Comparison of ENCODE assay signal across 1 cellular context in genomic region chr9:112174965-112175795, GRCh38.
TF ChIP-seq lines count a peak whose summit lies in the region.

TSS of gene SUSD1 (minus strand) at chr9:112175297. CDS start at chr9:112175235, 62 bp downstream.

TF ChIP-seq in K562, 482 proteins besides CTCF, POLR2A, EP300 and RAD21 (continued from another document and continues in another):
- TF ChIP-seq, protein P1, sequence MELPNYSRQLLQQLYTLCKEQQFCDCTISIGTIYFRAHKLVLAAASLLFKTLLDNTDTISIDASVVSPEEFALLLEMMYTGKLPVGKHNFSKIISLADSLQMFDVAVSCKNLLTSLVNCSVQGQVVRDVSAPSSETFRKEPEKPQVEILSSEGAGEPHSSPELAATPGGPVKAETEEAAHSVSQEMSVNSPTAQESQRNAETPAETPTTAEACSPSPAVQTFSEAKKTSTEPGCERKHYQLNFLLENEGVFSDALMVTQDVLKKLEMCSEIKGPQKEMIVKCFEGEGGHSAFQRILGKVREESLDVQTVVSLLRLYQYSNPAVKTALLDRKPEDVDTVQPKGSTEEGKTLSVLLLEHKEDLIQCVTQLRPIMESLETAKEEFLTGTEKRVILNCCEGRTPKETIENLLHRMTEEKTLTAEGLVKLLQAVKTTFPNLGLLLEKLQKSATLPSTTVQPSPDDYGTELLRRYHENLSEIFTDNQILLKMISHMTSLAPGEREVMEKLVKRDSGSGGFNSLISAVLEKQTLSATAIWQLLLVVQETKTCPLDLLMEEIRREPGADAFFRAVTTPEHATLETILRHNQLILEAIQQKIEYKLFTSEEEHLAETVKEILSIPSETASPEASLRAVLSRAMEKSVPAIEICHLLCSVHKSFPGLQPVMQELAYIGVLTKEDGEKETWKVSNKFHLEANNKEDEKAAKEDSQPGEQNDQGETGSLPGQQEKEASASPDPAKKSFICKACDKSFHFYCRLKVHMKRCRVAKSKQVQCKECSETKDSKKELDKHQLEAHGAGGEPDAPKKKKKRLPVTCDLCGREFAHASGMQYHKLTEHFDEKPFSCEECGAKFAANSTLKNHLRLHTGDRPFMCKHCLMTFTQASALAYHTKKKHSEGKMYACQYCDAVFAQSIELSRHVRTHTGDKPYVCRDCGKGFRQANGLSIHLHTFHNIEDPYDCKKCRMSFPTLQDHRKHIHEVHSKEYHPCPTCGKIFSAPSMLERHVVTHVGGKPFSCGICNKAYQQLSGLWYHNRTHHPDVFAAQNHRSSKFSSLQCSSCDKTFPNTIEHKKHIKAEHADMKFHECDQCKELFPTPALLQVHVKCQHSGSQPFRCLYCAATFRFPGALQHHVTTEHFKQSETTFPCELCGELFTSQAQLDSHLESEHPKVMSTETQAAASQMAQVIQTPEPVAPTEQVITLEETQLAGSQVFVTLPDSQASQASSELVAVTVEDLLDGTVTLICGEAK (IDR thresholded peaks at IDR 0.05) = peak; percentile 69
- TF ChIP-seq, protein P1 (CRISPR knock-in tag; IDR thresholded peaks at IDR 0.05) = no peak
- TF ChIP-seq ZNF551 (CRISPR knock-in tag; IDR thresholded peaks at IDR 0.05) = no peak
- TF ChIP-seq ZNF668 (CRISPR knock-in tag; IDR thresholded peaks at IDR 0.05) = no peak
- no peak for TF ChIP-seq NR4A1 (CRISPR knock-in tag; IDR thresholded peaks at IDR 0.05)
- TF ChIP-seq NR4A1 (tag; IDR thresholded peaks at IDR 0.05) = no peak
- no peak for TF ChIP-seq ELF2 (CRISPR knock-in tag; IDR thresholded peaks at IDR 0.05)
- TF ChIP-seq, protein P2, sequence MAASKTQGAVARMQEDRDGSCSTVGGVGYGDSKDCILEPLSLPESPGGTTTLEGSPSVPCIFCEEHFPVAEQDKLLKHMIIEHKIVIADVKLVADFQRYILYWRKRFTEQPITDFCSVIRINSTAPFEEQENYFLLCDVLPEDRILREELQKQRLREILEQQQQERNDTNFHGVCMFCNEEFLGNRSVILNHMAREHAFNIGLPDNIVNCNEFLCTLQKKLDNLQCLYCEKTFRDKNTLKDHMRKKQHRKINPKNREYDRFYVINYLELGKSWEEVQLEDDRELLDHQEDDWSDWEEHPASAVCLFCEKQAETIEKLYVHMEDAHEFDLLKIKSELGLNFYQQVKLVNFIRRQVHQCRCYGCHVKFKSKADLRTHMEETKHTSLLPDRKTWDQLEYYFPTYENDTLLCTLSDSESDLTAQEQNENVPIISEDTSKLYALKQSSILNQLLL (CRISPR knock-in tag; IDR thresholded peaks at IDR 0.05; ENCODE audit: borderline replicate concordance) = no peak
- TF ChIP-seq ZHX1 (conservative IDR thresholded peaks at IDR 0.05; ENCODE audit: low read length) = no peak
- TF ChIP-seq NFRKB (IDR thresholded peaks at IDR 0.05; ENCODE audit: low read depth) = peak; percentile 85
- TF ChIP-seq TFAM (CRISPR knock-in tag; conservative IDR thresholded peaks at IDR 0.05) = no peak
- no peak for TF ChIP-seq TAF9B (IDR thresholded peaks at IDR 0.05; ENCODE audit: partially characterized antibody)
- TF ChIP-seq PRPF4 (IDR thresholded peaks at IDR 0.05; ENCODE audit: insufficient read depth, low read depth, low read length, poor library complexity, severe bottlenecking) = no peak
- no peak for TF ChIP-seq KDM2B (CRISPR knock-in tag; IDR thresholded peaks at IDR 0.05)
- TF ChIP-seq SIN3B (IDR thresholded peaks at IDR 0.05; ENCODE audit: low read depth) = no peak
- TF ChIP-seq, protein P3, sequence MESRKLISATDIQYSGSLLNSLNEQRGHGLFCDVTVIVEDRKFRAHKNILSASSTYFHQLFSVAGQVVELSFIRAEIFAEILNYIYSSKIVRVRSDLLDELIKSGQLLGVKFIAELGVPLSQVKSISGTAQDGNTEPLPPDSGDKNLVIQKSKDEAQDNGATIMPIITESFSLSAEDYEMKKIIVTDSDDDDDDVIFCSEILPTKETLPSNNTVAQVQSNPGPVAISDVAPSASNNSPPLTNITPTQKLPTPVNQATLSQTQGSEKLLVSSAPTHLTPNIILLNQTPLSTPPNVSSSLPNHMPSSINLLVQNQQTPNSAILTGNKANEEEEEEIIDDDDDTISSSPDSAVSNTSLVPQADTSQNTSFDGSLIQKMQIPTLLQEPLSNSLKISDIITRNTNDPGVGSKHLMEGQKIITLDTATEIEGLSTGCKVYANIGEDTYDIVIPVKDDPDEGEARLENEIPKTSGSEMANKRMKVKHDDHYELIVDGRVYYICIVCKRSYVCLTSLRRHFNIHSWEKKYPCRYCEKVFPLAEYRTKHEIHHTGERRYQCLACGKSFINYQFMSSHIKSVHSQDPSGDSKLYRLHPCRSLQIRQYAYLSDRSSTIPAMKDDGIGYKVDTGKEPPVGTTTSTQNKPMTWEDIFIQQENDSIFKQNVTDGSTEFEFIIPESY (CRISPR knock-in tag; IDR thresholded peaks at IDR 0.05) = no peak
- TF ChIP-seq, protein P4, sequence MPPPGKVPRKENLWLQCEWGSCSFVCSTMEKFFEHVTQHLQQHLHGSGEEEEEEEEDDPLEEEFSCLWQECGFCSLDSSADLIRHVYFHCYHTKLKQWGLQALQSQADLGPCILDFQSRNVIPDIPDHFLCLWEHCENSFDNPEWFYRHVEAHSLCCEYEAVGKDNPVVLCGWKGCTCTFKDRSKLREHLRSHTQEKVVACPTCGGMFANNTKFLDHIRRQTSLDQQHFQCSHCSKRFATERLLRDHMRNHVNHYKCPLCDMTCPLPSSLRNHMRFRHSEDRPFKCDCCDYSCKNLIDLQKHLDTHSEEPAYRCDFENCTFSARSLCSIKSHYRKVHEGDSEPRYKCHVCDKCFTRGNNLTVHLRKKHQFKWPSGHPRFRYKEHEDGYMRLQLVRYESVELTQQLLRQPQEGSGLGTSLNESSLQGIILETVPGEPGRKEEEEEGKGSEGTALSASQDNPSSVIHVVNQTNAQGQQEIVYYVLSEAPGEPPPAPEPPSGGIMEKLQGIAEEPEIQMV (tag; conservative IDR thresholded peaks at IDR 0.05; ENCODE audit: low read depth) = no peak
- TF ChIP-seq SP1 (CRISPR knock-in tag; IDR thresholded peaks at IDR 0.05) = no peak
- no peak for TF ChIP-seq ZNF133 (CRISPR knock-in tag; IDR thresholded peaks at IDR 0.05)
- no peak for TF ChIP-seq MCM2 (IDR thresholded peaks at IDR 0.05; ENCODE audit: low read depth)
- no peak for TF ChIP-seq MXD1 (CRISPR knock-in tag; IDR thresholded peaks at IDR 0.05; ENCODE audit: borderline replicate concordance, poor library complexity, severe bottlenecking)
- no peak for TF ChIP-seq U2AF2 (optimal IDR thresholded peaks at IDR 0.05; ENCODE audit: low read depth, low read length)
- TF ChIP-seq ZNF282 (CRISPR knock-in tag; IDR thresholded peaks at IDR 0.05) = no peak
- no peak for TF ChIP-seq E2F3 (CRISPR knock-in tag; IDR thresholded peaks at IDR 0.05)
- no peak for TF ChIP-seq ZNF586 (CRISPR knock-in tag; conservative IDR thresholded peaks at IDR 0.05)
- TF ChIP-seq ATF7 (IDR thresholded peaks at IDR 0.05) = no peak
- TF ChIP-seq, protein P5, sequence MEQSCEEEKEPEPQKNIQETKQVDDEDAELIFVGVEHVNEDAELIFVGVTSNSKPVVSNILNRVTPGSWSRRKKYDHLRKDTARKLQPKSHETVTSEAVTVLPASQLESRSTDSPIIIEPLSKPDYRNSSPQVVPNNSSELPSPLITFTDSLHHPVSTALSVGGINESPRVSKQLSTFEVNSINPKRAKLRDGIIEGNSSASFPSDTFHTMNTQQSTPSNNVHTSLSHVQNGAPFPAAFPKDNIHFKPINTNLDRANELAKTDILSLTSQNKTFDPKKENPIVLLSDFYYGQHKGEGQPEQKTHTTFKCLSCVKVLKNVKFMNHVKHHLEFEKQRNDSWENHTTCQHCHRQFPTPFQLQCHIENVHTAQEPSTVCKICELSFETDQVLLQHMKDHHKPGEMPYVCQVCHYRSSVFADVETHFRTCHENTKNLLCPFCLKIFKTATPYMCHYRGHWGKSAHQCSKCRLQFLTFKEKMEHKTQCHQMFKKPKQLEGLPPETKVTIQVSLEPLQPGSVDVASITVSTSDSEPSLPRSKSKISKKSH (CRISPR knock-in tag; IDR thresholded peaks at IDR 0.05) = no peak
- no peak for TF ChIP-seq ZNF140 (CRISPR knock-in tag; IDR thresholded peaks at IDR 0.05)
- TF ChIP-seq GABPA (tag; conservative IDR thresholded peaks at IDR 0.05; ENCODE audit: low read depth) = peak; percentile 84
- no peak for TF ChIP-seq CHD1 (IDR thresholded peaks at IDR 0.05; ENCODE audit: low read length)
- TF ChIP-seq ZNF76 (CRISPR knock-in tag; IDR thresholded peaks at IDR 0.05; ENCODE audit: borderline replicate concordance) = no peak
- no peak for TF ChIP-seq NFATC3 (IDR thresholded peaks at IDR 0.05)
- no peak for TF ChIP-seq ZNF778 (CRISPR knock-in tag; IDR thresholded peaks at IDR 0.05)
- TF ChIP-seq HDAC1 (IDR thresholded peaks at IDR 0.05) = peak in 1 of 2 experiments; percentile 62; a peak in 2 of 4 replicates
- TF ChIP-seq RBBP5 (IDR thresholded peaks at IDR 0.05; ENCODE audit: borderline replicate concordance, insufficient read depth, low read length, poor library complexity, severe bottlenecking) = peak; percentile 71
- TF ChIP-seq MAFG (tag; conservative IDR thresholded peaks at IDR 0.05) = no peak
- TF ChIP-seq PCBP1 (IDR thresholded peaks at IDR 0.05; ENCODE audit: low read depth, low read length, poor library complexity, severe bottlenecking) = no peak
- peak; percentile 36; the same call in 1 of the 2 replicates for TF ChIP-seq ETV5 (CRISPR knock-in tag; IDR thresholded peaks at IDR 0.05; ENCODE audit: low read depth)
- no peak for TF ChIP-seq PTBP1 (IDR thresholded peaks at IDR 0.05; ENCODE audit: low read depth, low read length)
- TF ChIP-seq PTTG1 (tag; IDR thresholded peaks at IDR 0.05; ENCODE audit: low read depth) = no peak
- TF ChIP-seq ZNF212 (CRISPR knock-in tag; IDR thresholded peaks at IDR 0.05) = no peak
- TF ChIP-seq MYBL2 (IDR thresholded peaks at IDR 0.05; ENCODE audit: low read depth) = no peak
- TF ChIP-seq MYBL2 (CRISPR knock-in tag; IDR thresholded peaks at IDR 0.05; ENCODE audit: borderline replicate concordance) = no peak
- no peak for TF ChIP-seq ATF2 (CRISPR knock-in tag; IDR thresholded peaks at IDR 0.05)
- peak in 1 of 2 experiments; percentile 89; a peak in 2 of 4 replicates for TF ChIP-seq MAZ (CRISPR knock-in tag; conservative IDR thresholded peaks at IDR 0.05 in 1 of 2, IDR thresholded peaks at IDR 0.05 in 1 of 2)
- TF ChIP-seq TSC22D4 (tag; IDR thresholded peaks at IDR 0.05) = no peak
- TF ChIP-seq HDGF (IDR thresholded peaks at IDR 0.05) = peak; percentile 56; the same call in 1 of the 2 replicates
- TF ChIP-seq RBM14 (IDR thresholded peaks at IDR 0.05; ENCODE audit: borderline replicate concordance, insufficient read depth, low read depth, low read length) = no peak
